16 cellular contexts compared by ENCODE assay signal in genomic region chr7:21113609-21114416, GRCh38.
"Had no signal": no experiment of that assay in that cellular context is flagged by ENCODE, and none has a peak within 500 bp of the region (broad histone marks: within the 10 kb centered on the region; RNA-seq: fewer than 3 reads in every experiment).

No MANE protein-coding gene starts in this region.

- H3K9me3 Mint-ChIP-seq: activated naive CD4-positive, alpha-beta T cell treated with anti-CD3 and anti-CD28 coated beads, Interleukin-2, amount 10 ng/mL, durations not matched to agents 7 days and 5 days; activated T-helper 2 cell treated with anti-CD3 and anti-CD28 coated beads, Interferon-gamma antibody, Interleukin-2, Interleukin-4, amounts not matched to agents 10 μg/mL and 5 μg/mL and 100 μg/mL, durations not matched to agents 14 hours and 24 hours and 36 hours; natural killer cell treated with Interleukin-12 subunit alpha and Interleukin-12 subunit beta and Interleukin-15 and Interleukin-18, amount 100 ng/mL, for 72 hours had no signal

- H3K36me3 ChIP-seq: ascending aorta, gastroesophageal sphincter had no signal

- H3K4me1 ChIP-seq: ascending aorta had no signal

- ATAC-seq: gastroesophageal sphincter; left ventricle myocardium superior; natural killer cell treated with Interleukin-12 subunit alpha and Interleukin-12 subunit beta and Interleukin-15 and Interleukin-18, amount 100 ng/mL, for 72 hours had no signal

- H3K4me3 ChIP-seq: ascending aorta, gastroesophageal sphincter had no signal

- H3K27me3 Mint-ChIP-seq: activated naive CD4-positive, alpha-beta T cell treated with anti-CD3 and anti-CD28 coated beads, Interleukin-2, amount 10 ng/mL, durations not matched to agents 7 days and 5 days had no signal

- DNase-seq: activated CD4-positive, alpha-beta T cell treated with anti-CD3 and anti-CD28 coated beads for 1 hour; activated CD4-positive, alpha-beta T cell treated with anti-CD3 and anti-CD28 coated beads, Interleukin-2, amount 50 U/mL, for 48 hours; activated naive CD4-positive, alpha-beta T cell treated with anti-CD3 and anti-CD28 coated beads, Interleukin-2, amount 10 ng/mL, durations not matched to agents 7 days and 5 days; left ventricle myocardium superior; mesendoderm; stimulated activated CD4-positive, alpha-beta T cell treated with anti-CD3 and anti-CD28 coated beads, Interleukin-2, amount 100 ng/mL, for 48 hours; stimulated activated naive CD4-positive, alpha-beta T cell; substantia nigra; T1000 had no signal

- H3K27ac Mint-ChIP-seq: activated naive CD4-positive, alpha-beta T cell treated with anti-CD3 and anti-CD28 coated beads, Interleukin-2, amount 10 ng/mL, durations not matched to agents 7 days and 5 days; activated T-helper 2 cell treated with anti-CD3 and anti-CD28 coated beads, Interferon-gamma antibody, Interleukin-2, Interleukin-4, amounts not matched to agents 10 μg/mL and 5 μg/mL and 100 μg/mL, durations not matched to agents 14 hours and 24 hours and 36 hours; natural killer cell treated with Interleukin-12 subunit alpha and Interleukin-12 subunit beta and Interleukin-15 and Interleukin-18, amount 100 ng/mL, for 72 hours had no signal

- H3K36me3 Mint-ChIP-seq: activated naive CD4-positive, alpha-beta T cell treated with anti-CD3 and anti-CD28 coated beads, Interleukin-2, amount 10 ng/mL, durations not matched to agents 7 days and 5 days; natural killer cell treated with Interleukin-12 subunit alpha and Interleukin-12 subunit beta and Interleukin-15 and Interleukin-18, amount 100 ng/mL, for 72 hours had no signal

- H3K9me3 ChIP-seq: ascending aorta, gastroesophageal sphincter had no signal

- H3K27ac ChIP-seq: ascending aorta, epithelial cell of prostate, gastroesophageal sphincter, VCaP had no signal

- H3K4me3 Mint-ChIP-seq: activated naive CD4-positive, alpha-beta T cell treated with anti-CD3 and anti-CD28 coated beads, Interleukin-2, amount 10 ng/mL, durations not matched to agents 7 days and 5 days; natural killer cell treated with Interleukin-12 subunit alpha and Interleukin-12 subunit beta and Interleukin-15 and Interleukin-18, amount 100 ng/mL, for 72 hours had no signal

- H3K27me3 ChIP-seq: ascending aorta, gastroesophageal sphincter had no signal

- FAIRE-seq: islet of Langerhans had no signal

- H3K4me1 Mint-ChIP-seq: activated naive CD4-positive, alpha-beta T cell treated with anti-CD3 and anti-CD28 coated beads, Interleukin-2, amount 10 ng/mL, durations not matched to agents 7 days and 5 days had no signal
